Comparison of ENCODE assay signal across 1 cellular context in genomic region chr6:31738048-31738979, GRCh38.
TF ChIP-seq lines count a peak whose summit lies in the region.

No MANE protein-coding gene starts in this region.

TF ChIP-seq in K562, 482 proteins besides CTCF, POLR2A, EP300 and RAD21 (continued from another document and continues in another):
- TF ChIP-seq ELK1 (CRISPR knock-in tag; IDR thresholded peaks at IDR 0.05) (no peak), ZBTB12 (CRISPR knock-in tag; IDR thresholded peaks at IDR 0.05) (peak; percentile 78), PKNOX1 (IDR thresholded peaks at IDR 0.05) (no peak), ZNF324 (CRISPR knock-in tag; IDR thresholded peaks at IDR 0.05) (no peak; the same call in 1 of the 2 replicates), FOXP1 (CRISPR knock-in tag; IDR thresholded peaks at IDR 0.05) (peak; percentile 41), WHSC1 (IDR thresholded peaks at IDR 0.05; ENCODE audit: low read length) (no peak), ZNF766 (CRISPR knock-in tag; conservative IDR thresholded peaks at IDR 0.05) (no peak), CBX3 (IDR thresholded peaks at IDR 0.05; ENCODE audit: borderline replicate concordance in 1 of 2, low read length in 2 of 2) (peak in 1 of 2 experiments; percentile 84; a peak in 1 of 3 replicates), IRF1 (CRISPR knock-in tag; IDR thresholded peaks at IDR 0.05; ENCODE audit: borderline replicate concordance) (no peak), ZNF165 (CRISPR knock-in tag; IDR thresholded peaks at IDR 0.05; ENCODE audit: borderline replicate concordance) (no peak), CCNT2 (IDR thresholded peaks at IDR 0.05; ENCODE audit: borderline replicate concordance, extremely low read depth, insufficient read length, low read depth, low read length) (no peak), TAL1 (IDR thresholded peaks at IDR 0.05) (no peak), GATAD2A (IDR thresholded peaks at IDR 0.05) (no peak), UBTF (IDR thresholded peaks at IDR 0.05; ENCODE audit: borderline replicate concordance in 1 of 2, low read depth in 2 of 2, low read length in 2 of 2) (peak in 1 of 2 experiments; percentile 70; a peak in 2 of 4 replicates), ZNF23 (CRISPR knock-in tag; IDR thresholded peaks at IDR 0.05) (no peak), SRSF1 (IDR thresholded peaks at IDR 0.05; ENCODE audit: low read depth, low read length) (no peak), HIVEP1 (CRISPR knock-in tag; IDR thresholded peaks at IDR 0.05) (peak; percentile 78; the same call in 1 of the 2 replicates), CREB3 (tag; conservative IDR thresholded peaks at IDR 0.05; ENCODE audit: low read depth) (0 out of 2 replicates have a peak, but pooled peaks have one; percentile 38), YY1 (IDR thresholded peaks at IDR 0.05; ENCODE audit: borderline replicate concordance in 1 of 3, control insufficient read depth in 1 of 3, extremely low read depth in 1 of 3, insufficient read depth in 3 of 3, insufficient read length in 1 of 3, insufficient replicate concordance in 2 of 3, low read depth in 1 of 3, low read length in 2 of 3) (peak in 1 of 3 experiments; percentile 77), SIN3A (IDR thresholded peaks at IDR 0.05; ENCODE audit: borderline replicate concordance in 2 of 2, control insufficient read depth in 1 of 2, low read depth in 2 of 2, low read length in 2 of 2) (peak in 1 of 2 experiments; percentile 86; a peak in 1 of 4 replicates), MBD1 (CRISPR knock-in tag; IDR thresholded peaks at IDR 0.05) (no peak), SIN3B (IDR thresholded peaks at IDR 0.05; ENCODE audit: low read depth) (no peak), ZNF644 (tag; IDR thresholded peaks at IDR 0.05; ENCODE audit: low read depth) (no peak), IFI16 (CRISPR knock-in tag; IDR thresholded peaks at IDR 0.05) (0 out of 2 replicates have a peak, but pooled peaks have one; percentile 43), MAFF (IDR thresholded peaks at IDR 0.05; ENCODE audit: low read length) (no peak), FOXA3 (CRISPR knock-in tag; conservative IDR thresholded peaks at IDR 0.05 in 1 of 2, IDR thresholded peaks at IDR 0.05 in 1 of 2) (peak; percentile 20 to 78; a peak in 1 of 4 replicates), HNRNPL (IDR thresholded peaks at IDR 0.05; ENCODE audit: low read depth, low read length) (0 out of 2 replicates have a peak, but pooled peaks have one; percentile 37), SMAD3 (CRISPR knock-in tag; conservative IDR thresholded peaks at IDR 0.05) (peak; percentile 67), PURB (CRISPR knock-in tag; IDR thresholded peaks at IDR 0.05; ENCODE audit: low read depth) (no peak), PTBP1 (IDR thresholded peaks at IDR 0.05; ENCODE audit: low read depth, low read length) (0 out of 2 replicates have a peak, but pooled peaks have one; percentile 58), RUNX1 (IDR thresholded peaks at IDR 0.05; ENCODE audit: low read depth) (no peak), ILF3 (IDR thresholded peaks at IDR 0.05; ENCODE audit: borderline replicate concordance) (no peak), KDM5B (IDR thresholded peaks at IDR 0.05; ENCODE audit: insufficient replicate concordance, low read depth, low read length) (peak; percentile 69), TSC22D4 (tag; IDR thresholded peaks at IDR 0.05) (no peak), ZNF449 (CRISPR knock-in tag; IDR thresholded peaks at IDR 0.05) (peak; percentile 42; the same call in 1 of the 2 replicates), ZNF311 (CRISPR knock-in tag; IDR thresholded peaks at IDR 0.05) (peak; percentile 70; the same call in 1 of the 2 replicates), MLX (CRISPR knock-in tag; conservative IDR thresholded peaks at IDR 0.05) (no peak), ETV1 (tag; conservative IDR thresholded peaks at IDR 0.05; ENCODE audit: low read depth) (peak; percentile 91), ZNF431 (CRISPR knock-in tag; IDR thresholded peaks at IDR 0.05) (no peak), POU5F1 (IDR thresholded peaks at IDR 0.05; ENCODE audit: borderline replicate concordance, low read depth, low read length, partially characterized antibody) (peak; percentile 29), RHOXF2B (CRISPR knock-in tag; conservative IDR thresholded peaks at IDR 0.05) (0 out of 2 replicates have a peak, but pooled peaks have one; percentile 7), NRF1 (conservative IDR thresholded peaks at IDR 0.05 in 1 of 2, IDR thresholded peaks at IDR 0.05 in 1 of 2) (peak; percentile 39 to 48; a peak in 1 of 4 replicates), MTF1 (CRISPR knock-in tag; IDR thresholded peaks at IDR 0.05; ENCODE audit: borderline replicate concordance) (0 out of 2 replicates have a peak, but pooled peaks have one; percentile 53), RFX7 (CRISPR knock-in tag; IDR thresholded peaks at IDR 0.05) (0 out of 2 replicates have a peak, but pooled peaks have one; percentile 9), EP400 (IDR thresholded peaks at IDR 0.05) (no peak), ZNF740 (CRISPR knock-in tag; IDR thresholded peaks at IDR 0.05) (no peak), ZNF740 (tag; IDR thresholded peaks at IDR 0.05) (0 out of 4 replicates have a peak, but pooled peaks of 1 of the 2 experiments have one; percentile 41), RFX1 (IDR thresholded peaks at IDR 0.05) (no peak), TSHZ1 (CRISPR knock-in tag; IDR thresholded peaks at IDR 0.05) (no peak)
